ENCODE assay signal across 13 cellular contexts in the genomic region with DNA sequence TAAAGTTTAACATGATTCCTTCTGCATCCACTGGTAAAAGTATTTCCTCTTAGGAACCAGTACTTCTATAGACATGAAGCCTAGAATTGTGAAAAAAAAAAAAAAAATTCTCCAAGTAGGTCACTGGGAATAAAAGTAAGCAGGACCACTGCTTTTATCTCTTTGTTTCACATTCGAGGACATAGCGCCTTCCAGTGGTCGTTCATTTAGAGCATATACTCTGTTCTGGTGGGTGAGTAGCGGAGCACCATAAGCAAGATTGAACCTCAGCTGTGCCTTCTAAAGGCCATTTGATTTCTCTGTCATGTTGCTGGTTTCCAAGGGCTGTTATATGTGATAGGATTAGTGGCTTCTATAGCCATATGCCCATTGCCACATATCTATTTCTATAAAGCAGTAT.
DNase-seq lines count a peak whose midpoint lies in the region; ATAC-seq, FAIRE-seq and TF ChIP-seq lines count a peak whose summit lies in the region.
"Had no signal": no experiment of that assay in that cellular context is flagged by ENCODE, and none has a peak within 500 bp of the region (broad histone marks: within the 10 kb centered on the region; RNA-seq: fewer than 3 reads in every experiment).

No MANE protein-coding gene starts in this region.

- H2AK5ac ChIP-seq in mesenchymal stem cell (ENCODE audit: low read length, severe bottlenecking) = no peak overlapping the region

- no peak overlapping the region for H2BK15ac ChIP-seq in mesenchymal stem cell (ENCODE audit: low read depth, poor library complexity, severe bottlenecking)

- H4K8ac ChIP-seq in mesenchymal stem cell (ENCODE audit: low read length) = no peak overlapping the region

- no peak overlapping the region for H3K23ac ChIP-seq in mesenchymal stem cell (ENCODE audit: low read length in 2 of 2)

- H2BK12ac ChIP-seq in mesenchymal stem cell (ENCODE audit: low read length in 2 of 2) = no peak overlapping the region

- DNase-seq in HuH-7 (ENCODE audit: low spot score) (peak; percentile 15), astrocyte (ENCODE audit: low read depth) (no peak), mesenchymal stem cell (peak; percentile 20), cardiac septum (ENCODE audit: low spot score) (no peak)
- DNase-seq: activated effector memory CD4-positive, alpha-beta T cell treated with anti-CD3 and anti-CD28 coated beads, Interleukin-2, amount 50 U/mL, for 16 hours; DMS153; head of caudate nucleus; NCI-H1048 had no signal

- H2BK120ac ChIP-seq in mesenchymal stem cell (ENCODE audit: low read depth, low read length) = no peak overlapping the region

- H3K9ac ChIP-seq in astrocyte (ENCODE audit: low read length) = no peak overlapping the region
- H3K9ac ChIP-seq in mesenchymal stem cell (ENCODE audit: low read length) = no peak overlapping the region

- H4K91ac ChIP-seq in mesenchymal stem cell (ENCODE audit: low read length) = no peak overlapping the region

- H2AFZ ChIP-seq in astrocyte (ENCODE audit: low read depth, low read length) = no peak overlapping the region
- H2AFZ ChIP-seq in mesenchymal stem cell (ENCODE audit: low read depth, low read length) = no peak overlapping the region

- no peak overlapping the region for H3K14ac ChIP-seq in mesenchymal stem cell (ENCODE audit: low read length in 2 of 2)

- 69% methylated on average over 4 of the region's 4 CpGs for WGBS in mesenchymal stem cell

- no peak overlapping the region for H3K4me3 Mint-ChIP-seq in astrocyte (ENCODE audit: unreplicated experiment)
- H3K4me3 Mint-ChIP-seq: stimulated activated naive CD8-positive, alpha-beta T cell treated with anti-CD3 and anti-CD28 coated beads, Interleukin-15, Interleukin-2, amounts not matched to agents 100 ng/mL and 50 ng/mL, for 24 hours had no signal

- no peak overlapping the region for H3K4ac ChIP-seq in mesenchymal stem cell (ENCODE audit: low read depth in 1 of 2, low read length in 2 of 2)

- no peaks in the 10 kb centered on the region for H3K79me1 ChIP-seq in mesenchymal stem cell (replicated peaks; ENCODE audit: low read length, poor library complexity, severe bottlenecking)

- TF ChIP-seq CTCF in GM12872 (IDR thresholded peaks at IDR 0.05; ENCODE audit: insufficient read depth, low read depth, low read length) = peak; percentile 22; the same call in 1 of the 3 replicates
- peak; percentile 7 for TF ChIP-seq CTCF in astrocyte (IDR thresholded peaks at IDR 0.05; ENCODE audit: insufficient read depth, low read depth, low read length)

- no peak for ATAC-seq in GM18520 (IDR thresholded peaks at IDR 0.05; ENCODE audit: unreplicated experiment)
- no peak for ATAC-seq in GM19463 (IDR thresholded peaks at IDR 0.05; ENCODE audit: unreplicated experiment)

- no peak overlapping the region for H3K18ac ChIP-seq in mesenchymal stem cell (ENCODE audit: low read depth in 1 of 2, low read length in 2 of 2)

- H3K27ac ChIP-seq in astrocyte (ENCODE audit: low read depth, low read length) (no peak overlapping the region), mesenchymal stem cell (ENCODE audit: low read length, poor library complexity, severe bottlenecking) (no peak overlapping the region)

- H3K4me3 ChIP-seq in astrocyte (ENCODE audit: insufficient read depth, low read depth, low read length) (no peak overlapping the region), mesenchymal stem cell (ENCODE audit: insufficient read depth in 1 of 2, low read depth in 1 of 2, low read length in 2 of 2) (no peak overlapping the region)

- H3K27me3 ChIP-seq in astrocyte (ENCODE audit: insufficient read depth, low read length) = no peaks in the 10 kb centered on the region
- H3K27me3 ChIP-seq in mesenchymal stem cell (ENCODE audit: control insufficient read depth in 1 of 2, insufficient read depth in 1 of 2, low read length in 2 of 2) = no peaks in the 10 kb centered on the region

- no peaks in the 10 kb centered on the region for H3K9me3 Mint-ChIP-seq in astrocyte (ENCODE audit: unreplicated experiment)
- H3K9me3 Mint-ChIP-seq: stimulated activated naive CD8-positive, alpha-beta T cell treated with anti-CD3 and anti-CD28 coated beads, Interleukin-15, Interleukin-2, amounts not matched to agents 100 ng/mL and 50 ng/mL, for 24 hours had no signal

- H2BK5ac ChIP-seq in mesenchymal stem cell (ENCODE audit: low read depth, low read length, poor library complexity, severe bottlenecking) = no peak overlapping the region

- H3K27me3 Mint-ChIP-seq in astrocyte (ENCODE audit: low read depth, unreplicated experiment) = peaks cover 4% of the 10 kb centered on the region
- H3K27me3 Mint-ChIP-seq: stimulated activated naive CD8-positive, alpha-beta T cell treated with anti-CD3 and anti-CD28 coated beads, Interleukin-15, Interleukin-2, amounts not matched to agents 100 ng/mL and 50 ng/mL, for 24 hours had no signal

- no peaks in the 10 kb centered on the region for H3K36me3 ChIP-seq in astrocyte (ENCODE audit: insufficient read depth, low read length)
- H3K36me3 ChIP-seq in mesenchymal stem cell (ENCODE audit: control insufficient read depth in 1 of 2, insufficient read depth in 2 of 2, low read depth in 1 of 2, low read length in 2 of 2) = no peaks in the 10 kb centered on the region

- no peak for FAIRE-seq in astrocyte (lab: Jason Lieb, UNC)
- FAIRE-seq: H54 had no signal

- H3K27ac Mint-ChIP-seq in astrocyte (ENCODE audit: unreplicated experiment) = no peak overlapping the region
- H3K27ac Mint-ChIP-seq: stimulated activated naive CD8-positive, alpha-beta T cell treated with anti-CD3 and anti-CD28 coated beads, Interleukin-15, Interleukin-2, amounts not matched to agents 100 ng/mL and 50 ng/mL, for 24 hours had no signal

- intact Hi-C loops in cardiac septum (cut with DNase I) = no loop called here

- H3K36me3 Mint-ChIP-seq in astrocyte (ENCODE audit: low read depth, unreplicated experiment) = no peaks in the 10 kb centered on the region

- H3K4me2 ChIP-seq in astrocyte (ENCODE audit: low read length) = no peak overlapping the region
- H3K4me2 ChIP-seq in mesenchymal stem cell (ENCODE audit: low read length, poor library complexity, severe bottlenecking) = no peak overlapping the region

- H3K9me3 ChIP-seq in astrocyte (ENCODE audit: insufficient read depth, low read depth, low read length) (no peaks in the 10 kb centered on the region), mesenchymal stem cell (ENCODE audit: control insufficient read depth, low read length) (no peaks in the 10 kb centered on the region)

- H4K20me1 ChIP-seq in astrocyte (ENCODE audit: insufficient read depth, low read length) = no peaks in the 10 kb centered on the region

- no peaks in the 10 kb centered on the region for H3K79me2 ChIP-seq in astrocyte (ENCODE audit: insufficient read depth, low read length)

- H3K4me1 ChIP-seq in astrocyte (ENCODE audit: insufficient read depth, low read length) = peaks cover 7% of the 10 kb centered on the region
- H3K4me1 ChIP-seq in mesenchymal stem cell (ENCODE audit: control insufficient read depth, insufficient read depth, low read depth, low read length) = no peaks in the 10 kb centered on the region

- peaks cover 5% of the 10 kb centered on the region for H3K4me1 Mint-ChIP-seq in astrocyte (ENCODE audit: low read depth, unreplicated experiment)

Comparison
In these comparisons a context has a peak if more than half of its experiments do, and no peak if none do; other contexts are left out.
1. DNase-seq: peak in HuH-7 (single experiment) and mesenchymal stem cell (single experiment); none in astrocyte (single experiment) and cardiac septum (single experiment).